Comparison of ENCODE assay signal across 1 cellular context in the genomic region with DNA sequence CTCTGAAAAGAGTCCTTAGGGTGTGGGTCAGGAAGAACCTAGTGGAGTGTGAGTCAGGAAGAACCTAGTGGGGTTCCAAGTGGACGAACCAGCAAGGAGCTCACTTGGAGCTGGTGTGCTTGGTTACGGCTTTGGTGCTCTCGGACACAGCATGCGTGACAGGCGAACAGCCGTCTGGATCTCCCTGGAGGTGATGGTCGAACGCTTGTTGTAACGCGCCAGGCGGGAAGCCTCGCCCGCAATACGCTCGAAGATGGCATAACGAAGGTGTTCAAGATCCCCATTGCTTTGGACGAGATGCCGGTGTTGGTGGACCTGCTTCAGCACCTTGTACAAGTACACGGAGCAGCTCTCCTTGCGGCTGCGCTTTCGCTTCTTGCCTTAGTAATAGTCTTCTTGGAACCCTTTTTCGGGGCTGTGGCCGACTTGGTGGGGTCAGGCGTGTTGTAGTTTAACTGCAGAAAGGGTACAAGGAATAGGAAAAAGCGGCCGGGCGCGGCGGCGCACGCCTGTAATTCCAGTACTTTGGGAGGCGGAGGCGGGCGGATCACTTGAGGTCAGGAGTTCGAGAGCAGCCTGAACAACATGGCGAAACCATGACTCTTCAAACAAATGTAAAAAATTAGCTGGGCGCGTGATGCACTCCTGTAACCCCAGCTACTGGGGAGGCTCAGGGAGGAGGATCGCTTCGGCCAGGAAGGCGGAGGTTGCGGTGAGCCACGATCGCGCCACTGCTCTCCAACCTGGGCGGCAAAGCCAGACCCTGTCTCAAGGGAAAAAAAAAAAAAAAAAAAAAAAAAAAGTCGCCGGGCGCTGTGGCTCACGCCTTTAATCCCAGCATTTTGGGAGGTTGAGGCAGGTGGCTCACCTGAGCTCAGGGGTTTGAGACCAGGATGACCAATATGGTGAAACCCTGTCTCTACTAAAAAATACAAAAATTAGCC.
TF ChIP-seq lines count a peak whose summit lies in the region.

No MANE protein-coding gene starts in this region.

TF ChIP-seq in SK-N-SH treated with all-trans-retinoic acid at 6 μM for 48 hours, 23 proteins besides CTCF, POLR2A, EP300 and RAD21 (continued from another document):
- TF ChIP-seq, protein P1, sequence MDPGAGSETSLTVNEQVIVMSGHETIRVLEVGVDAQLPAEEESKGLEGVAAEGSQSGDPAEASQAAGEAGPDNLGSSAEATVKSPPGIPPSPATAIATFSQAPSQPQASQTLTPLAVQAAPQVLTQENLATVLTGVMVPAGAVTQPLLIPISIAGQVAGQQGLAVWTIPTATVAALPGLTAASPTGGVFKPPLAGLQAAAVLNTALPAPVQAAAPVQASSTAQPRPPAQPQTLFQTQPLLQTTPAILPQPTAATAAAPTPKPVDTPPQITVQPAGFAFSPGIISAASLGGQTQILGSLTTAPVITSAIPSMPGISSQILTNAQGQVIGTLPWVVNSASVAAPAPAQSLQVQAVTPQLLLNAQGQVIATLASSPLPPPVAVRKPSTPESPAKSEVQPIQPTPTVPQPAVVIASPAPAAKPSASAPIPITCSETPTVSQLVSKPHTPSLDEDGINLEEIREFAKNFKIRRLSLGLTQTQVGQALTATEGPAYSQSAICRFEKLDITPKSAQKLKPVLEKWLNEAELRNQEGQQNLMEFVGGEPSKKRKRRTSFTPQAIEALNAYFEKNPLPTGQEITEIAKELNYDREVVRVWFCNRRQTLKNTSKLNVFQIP (CRISPR knock-in tag; IDR thresholded peaks at IDR 0.05; ENCODE audit: borderline replicate concordance, low read depth), result no peak
- TF ChIP-seq ZFP3 (CRISPR knock-in tag; IDR thresholded peaks at IDR 0.05) (no peak), TOX (CRISPR knock-in tag; IDR thresholded peaks at IDR 0.05; ENCODE audit: borderline replicate concordance) (no peak), RARB (CRISPR knock-in tag; IDR thresholded peaks at IDR 0.05) (no peak), ZFP30 (CRISPR knock-in tag; IDR thresholded peaks at IDR 0.05) (no peak), OSR1 (CRISPR knock-in tag; IDR thresholded peaks at IDR 0.05) (no peak), ZNF70 (CRISPR knock-in tag; IDR thresholded peaks at IDR 0.05) (no peak), TCF4 (CRISPR knock-in tag; IDR thresholded peaks at IDR 0.05; ENCODE audit: borderline replicate concordance) (no peak)
- TF ChIP-seq, protein P2, sequence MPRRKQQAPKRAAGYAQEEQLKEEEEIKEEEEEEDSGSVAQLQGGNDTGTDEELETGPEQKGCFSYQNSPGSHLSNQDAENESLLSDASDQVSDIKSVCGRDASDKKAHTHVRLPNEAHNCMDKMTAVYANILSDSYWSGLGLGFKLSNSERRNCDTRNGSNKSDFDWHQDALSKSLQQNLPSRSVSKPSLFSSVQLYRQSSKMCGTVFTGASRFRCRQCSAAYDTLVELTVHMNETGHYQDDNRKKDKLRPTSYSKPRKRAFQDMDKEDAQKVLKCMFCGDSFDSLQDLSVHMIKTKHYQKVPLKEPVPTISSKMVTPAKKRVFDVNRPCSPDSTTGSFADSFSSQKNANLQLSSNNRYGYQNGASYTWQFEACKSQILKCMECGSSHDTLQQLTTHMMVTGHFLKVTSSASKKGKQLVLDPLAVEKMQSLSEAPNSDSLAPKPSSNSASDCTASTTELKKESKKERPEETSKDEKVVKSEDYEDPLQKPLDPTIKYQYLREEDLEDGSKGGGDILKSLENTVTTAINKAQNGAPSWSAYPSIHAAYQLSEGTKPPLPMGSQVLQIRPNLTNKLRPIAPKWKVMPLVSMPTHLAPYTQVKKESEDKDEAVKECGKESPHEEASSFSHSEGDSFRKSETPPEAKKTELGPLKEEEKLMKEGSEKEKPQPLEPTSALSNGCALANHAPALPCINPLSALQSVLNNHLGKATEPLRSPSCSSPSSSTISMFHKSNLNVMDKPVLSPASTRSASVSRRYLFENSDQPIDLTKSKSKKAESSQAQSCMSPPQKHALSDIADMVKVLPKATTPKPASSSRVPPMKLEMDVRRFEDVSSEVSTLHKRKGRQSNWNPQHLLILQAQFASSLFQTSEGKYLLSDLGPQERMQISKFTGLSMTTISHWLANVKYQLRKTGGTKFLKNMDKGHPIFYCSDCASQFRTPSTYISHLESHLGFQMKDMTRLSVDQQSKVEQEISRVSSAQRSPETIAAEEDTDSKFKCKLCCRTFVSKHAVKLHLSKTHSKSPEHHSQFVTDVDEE (CRISPR knock-in tag; IDR thresholded peaks at IDR 0.05), result no peak
